In genomic region chr11:122294041-122294440, GRCh38 we compare ENCODE assay signal across 22 cellular contexts.
"Had no signal": no experiment of that assay in that cellular context is flagged by ENCODE, and none has a peak within 500 bp of the region (broad histone marks: within the 10 kb centered on the region; RNA-seq: fewer than 3 reads in every experiment).

No MANE protein-coding gene starts in this region.

- H3K27me3 Mint-ChIP-seq: dendritic cell treated with granulocyte-macrophage colony-stimulating factor and Interleukin-4, amounts not matched to agents 40 ng/mL and 50 ng/mL, for 4 days; naive B cell had no signal

- H3K4me3 Mint-ChIP-seq: dendritic cell treated with granulocyte-macrophage colony-stimulating factor and Interleukin-4, amounts not matched to agents 40 ng/mL and 50 ng/mL, for 4 days; mesothelial cell of epicardium; naive B cell had no signal

- FAIRE-seq: islet of Langerhans, keratinocyte had no signal

- H3K4me3 ChIP-seq: colonic mucosa, esophagus squamous epithelium, gastrocnemius medialis, heart right ventricle, left lung, lower lobe of right lung, mucosa of descending colon had no signal

- DNase-seq: colonic mucosa; cortex of kidney; effector CD4-positive, alpha-beta T cell; effector memory CD4-positive, alpha-beta T cell; esophagus squamous epithelium; foreskin melanocyte; gastrocnemius medialis; glutamatergic neuron; heart right ventricle; left cardiac atrium; left lung; left ventricle myocardium superior; lower lobe of right lung; mesenchymal stem cell; mucosa of descending colon; naive B cell had no signal

- H3K4me1 ChIP-seq: colonic mucosa, esophagus squamous epithelium, gastrocnemius medialis, left lung, lower lobe of right lung had no signal

- H3K36me3 ChIP-seq: colonic mucosa, esophagus squamous epithelium, gastrocnemius medialis, heart right ventricle, left lung, lower lobe of right lung had no signal

- H3K27me3 ChIP-seq: colonic mucosa, esophagus squamous epithelium, gastrocnemius medialis, heart right ventricle, left lung had no signal

- ATAC-seq: esophagus mucosa, gastrocnemius medialis, left lung, lower lobe of right lung, mucosa of descending colon had no signal

- H3K9me3 ChIP-seq: colonic mucosa had no signal

- H3K27ac ChIP-seq: colonic mucosa, epithelial cell of prostate, esophagus squamous epithelium, gastrocnemius medialis, left lung, lower lobe of right lung had no signal

- H3K4me1 Mint-ChIP-seq: mesothelial cell of epicardium, naive B cell had no signal

- H3K27ac Mint-ChIP-seq: dendritic cell treated with granulocyte-macrophage colony-stimulating factor and Interleukin-4, amounts not matched to agents 40 ng/mL and 50 ng/mL, for 4 days; mesothelial cell of epicardium; naive B cell had no signal
